8 cellular contexts compared by ENCODE assay signal in the genomic region with DNA sequence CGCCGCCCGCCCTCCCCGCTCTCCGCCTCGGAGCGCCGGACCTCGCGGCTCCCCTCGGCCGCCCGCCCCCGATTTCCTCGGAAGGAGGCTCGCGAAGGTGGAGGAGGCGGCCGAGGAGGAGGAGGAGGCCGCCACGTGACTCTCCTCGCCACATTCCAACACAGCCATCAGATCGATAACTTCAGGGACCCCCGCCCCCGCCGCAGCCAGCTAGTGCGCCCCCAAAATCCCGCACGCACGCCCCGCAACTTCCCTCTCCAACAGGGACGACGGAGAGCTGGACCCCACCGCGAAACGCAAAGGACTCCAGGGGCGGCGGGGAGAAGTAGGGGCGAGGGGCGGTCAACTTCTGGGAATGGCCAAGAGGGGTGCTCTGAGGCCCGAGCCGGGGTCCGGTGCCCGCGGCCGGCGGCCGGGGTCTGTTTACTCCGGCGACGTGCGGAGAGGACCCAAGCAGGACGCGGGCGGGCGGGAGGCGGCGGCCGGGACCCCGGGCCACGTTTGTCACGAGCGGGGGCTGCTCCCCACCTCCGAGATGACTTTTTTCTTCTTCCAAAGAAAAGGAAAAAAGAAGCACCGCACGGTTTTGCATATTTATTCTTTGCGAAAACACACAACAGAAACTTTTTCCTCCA. TPM values are rescaled to one million over a fixed set of nuclear protein-coding genes. Genes with fewer than 3 reads are reported as not detected.
DNase-seq lines count a peak whose midpoint lies in the region; ATAC-seq and TF ChIP-seq lines count a peak whose summit lies in the region.

No MANE protein-coding gene starts in this region.

- no peak for TF ChIP-seq RAD21 in neural cell (conservative IDR thresholded peaks at IDR 0.05)

- H3K9me3 ChIP-seq in SK-N-MC (ENCODE audit: low read depth, low read length) (no peaks in the 10 kb centered on the region), esophagus (ENCODE audit: control insufficient read depth in 2 of 2, insufficient read depth in 1 of 2, low read depth in 1 of 2, low read length in 1 of 2) (peaks cover 0 to 3% of the 10 kb centered on the region in 2 donors), neural cell (ENCODE audit: low read length) (no peaks in the 10 kb centered on the region)

- H3K36me3 ChIP-seq in SK-N-MC (ENCODE audit: insufficient read depth, low read length) (no peaks in the 10 kb centered on the region), esophagus (ENCODE audit: control insufficient read depth in 2 of 2, insufficient read depth in 2 of 2, low read length in 1 of 2) (no peaks in the 10 kb centered on the region), neural cell (ENCODE audit: insufficient read depth, low read length) (no peaks in the 10 kb centered on the region)

- H3K9ac ChIP-seq in SK-N-MC (ENCODE audit: insufficient read length) (no peak overlapping the region), neural cell (ENCODE audit: low read length) (peak overlapping the region; percentile 81)

- 1 to 2% methylated on average over 44 to 67 of the region's 67 CpGs for WGBS in esophagus, 2 donors

- no peaks in the 10 kb centered on the region for H3K9me2 ChIP-seq in neural cell (ENCODE audit: insufficient read depth, low read length)

- peak; percentile 34 for DNase-seq in ELR (ENCODE audit: low read depth)
- DNase-seq in SK-N-MC (ENCODE audit: low read depth, low spot score): no peak
- DNase-seq in NK-92 (lab: John Stamatoyannopoulos, UW; ENCODE audit: unreplicated experiment): no peak
- DNase-seq in COLO668 (lab: John Stamatoyannopoulos, UW; ENCODE audit: unreplicated experiment): no peak

- peaks cover 6% of the 10 kb centered on the region for H3F3A ChIP-seq in neural cell (ENCODE audit: insufficient read depth, low read length, poor library complexity, severe bottlenecking)

- peak overlapping the region; percentile 72 for H3K4me2 ChIP-seq in neural cell (ENCODE audit: low read length)

- peaks cover 57% of the 10 kb centered on the region for H3K79me2 ChIP-seq in neural cell (replicated peaks; ENCODE audit: insufficient read depth, low read length)

- TF ChIP-seq EP300 in neural cell (conservative IDR thresholded peaks at IDR 0.05; ENCODE audit: poor library complexity, severe bottlenecking): no peak

- peaks cover 2 to 4% of the 10 kb centered on the region in 2 donors for H3K4me1 ChIP-seq in esophagus (ENCODE audit: control insufficient read depth in 2 of 2, insufficient read depth in 2 of 2, low read length in 1 of 2)

- H3K27me3 ChIP-seq in esophagus (ENCODE audit: control insufficient read depth in 1 of 2, insufficient read depth in 2 of 2, low read length in 2 of 2) (peaks cover 0 to 19% of the 10 kb centered on the region in 2 donors), neural cell (ENCODE audit: insufficient read depth, low read depth, low read length) (no peaks in the 10 kb centered on the region)

- ATAC-seq in HG02642 (IDR thresholded peaks at IDR 0.05; ENCODE audit: poor library complexity, unreplicated experiment) (no peak), HG03045 (IDR thresholded peaks at IDR 0.05; ENCODE audit: unreplicated experiment) (no peak)

- H3K27ac ChIP-seq in SK-N-MC: no peak overlapping the region
- peak overlapping the region; percentile 66 to 84 for H3K27ac ChIP-seq in esophagus (ENCODE audit: low read depth in 2 of 2, low read length in 1 of 2)
- peak overlapping the region; percentile 90 for H3K27ac ChIP-seq in neural cell (ENCODE audit: low read length)

- H3K4me3 ChIP-seq in SK-N-MC: peak overlapping the region; percentile 80
- H3K4me3 ChIP-seq in esophagus (ENCODE audit: low read depth in 1 of 2, low read length in 2 of 2): peak overlapping the region; percentile 48 to 66
- H3K4me3 ChIP-seq in neural cell (ENCODE audit: low read length): peak overlapping the region; percentile 86

- H2AFZ ChIP-seq in neural cell (ENCODE audit: low read depth, low read length): no peak overlapping the region

- no peak for TF ChIP-seq CTCF in neural cell (IDR thresholded peaks at IDR 0.05; ENCODE audit: poor library complexity, severe bottlenecking)

- H4K20me1 ChIP-seq in neural cell (ENCODE audit: insufficient read depth): no peaks in the 10 kb centered on the region

TF ChIP-seq in neural cell, 6 proteins besides CTCF, POLR2A, EP300 and RAD21:
- TF ChIP-seq EZH2 (IDR thresholded peaks at IDR 0.05; ENCODE audit: borderline replicate concordance, insufficient read depth, low read length, poor library complexity, severe bottlenecking): no peak
- TF ChIP-seq, protein P1, sequence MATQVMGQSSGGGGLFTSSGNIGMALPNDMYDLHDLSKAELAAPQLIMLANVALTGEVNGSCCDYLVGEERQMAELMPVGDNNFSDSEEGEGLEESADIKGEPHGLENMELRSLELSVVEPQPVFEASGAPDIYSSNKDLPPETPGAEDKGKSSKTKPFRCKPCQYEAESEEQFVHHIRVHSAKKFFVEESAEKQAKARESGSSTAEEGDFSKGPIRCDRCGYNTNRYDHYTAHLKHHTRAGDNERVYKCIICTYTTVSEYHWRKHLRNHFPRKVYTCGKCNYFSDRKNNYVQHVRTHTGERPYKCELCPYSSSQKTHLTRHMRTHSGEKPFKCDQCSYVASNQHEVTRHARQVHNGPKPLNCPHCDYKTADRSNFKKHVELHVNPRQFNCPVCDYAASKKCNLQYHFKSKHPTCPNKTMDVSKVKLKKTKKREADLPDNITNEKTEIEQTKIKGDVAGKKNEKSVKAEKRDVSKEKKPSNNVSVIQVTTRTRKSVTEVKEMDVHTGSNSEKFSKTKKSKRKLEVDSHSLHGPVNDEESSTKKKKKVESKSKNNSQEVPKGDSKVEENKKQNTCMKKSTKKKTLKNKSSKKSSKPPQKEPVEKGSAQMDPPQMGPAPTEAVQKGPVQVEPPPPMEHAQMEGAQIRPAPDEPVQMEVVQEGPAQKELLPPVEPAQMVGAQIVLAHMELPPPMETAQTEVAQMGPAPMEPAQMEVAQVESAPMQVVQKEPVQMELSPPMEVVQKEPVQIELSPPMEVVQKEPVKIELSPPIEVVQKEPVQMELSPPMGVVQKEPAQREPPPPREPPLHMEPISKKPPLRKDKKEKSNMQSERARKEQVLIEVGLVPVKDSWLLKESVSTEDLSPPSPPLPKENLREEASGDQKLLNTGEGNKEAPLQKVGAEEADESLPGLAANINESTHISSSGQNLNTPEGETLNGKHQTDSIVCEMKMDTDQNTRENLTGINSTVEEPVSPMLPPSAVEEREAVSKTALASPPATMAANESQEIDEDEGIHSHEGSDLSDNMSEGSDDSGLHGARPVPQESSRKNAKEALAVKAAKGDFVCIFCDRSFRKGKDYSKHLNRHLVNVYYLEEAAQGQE (IDR thresholded peaks at IDR 0.05; ENCODE audit: borderline replicate concordance): no peak
- TF ChIP-seq MXI1 (conservative IDR thresholded peaks at IDR 0.05; ENCODE audit: poor library complexity, severe bottlenecking): peak; percentile 34

RNA-seq across cellular contexts. Expression of a gene that starts 1.9 kb away (rescaled TPM):
- 1 to 10 TPM in 1 of 2 donors, under 1 TPM in 1; 0.79 to 1.2 TPM for polyA plus RNA-seq in esophagus
- polyA plus RNA-seq in neural cell: 101 and 104 TPM in 2 replicates
- polyA minus RNA-seq in neural cell: 243 and 268 TPM in 2 replicates

Comparison
In these comparisons a context has a peak if more than half of its experiments do, and no peak if none do; other contexts are left out.
1. RNA of a gene that starts 1.9 kb away (polyA plus RNA-seq): 101 to 104 TPM in neural cell; 0.79 to 1.2 TPM in esophagus; every median in the first group is over 10 times any median in the second.
2. Peak in every context shown above with its lines, with median percentiles within 50 percentile points of each other: H3K4me3 ChIP-seq.